Comparison of ENCODE assay signal across 8 cellular contexts in the genomic region with DNA sequence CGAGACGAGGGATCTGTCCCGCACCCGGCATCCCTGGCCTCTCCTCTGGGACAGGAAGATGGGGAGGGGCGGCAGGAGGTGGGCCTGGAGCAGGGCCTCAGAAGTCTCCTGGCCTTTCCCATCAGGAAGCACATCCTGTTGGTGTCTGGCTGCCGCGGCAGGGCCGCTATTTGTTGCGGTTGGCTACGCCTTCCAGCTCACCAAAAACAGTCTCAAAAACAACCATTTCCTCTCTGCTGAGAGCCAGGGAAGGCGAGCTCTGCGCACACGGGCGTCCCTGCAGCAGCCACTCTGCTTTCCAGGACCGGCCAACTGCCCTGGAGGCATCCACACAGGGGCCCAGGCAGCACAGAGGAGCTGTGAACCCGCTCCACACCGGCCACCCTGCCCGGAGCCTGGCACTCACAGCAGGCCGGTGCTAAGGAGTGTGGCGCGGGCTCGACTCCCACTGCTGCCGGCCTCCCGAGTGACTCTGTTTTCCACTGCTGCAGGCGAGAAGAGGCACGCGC.
A peak's percentile ranks its signal among the peaks of the same experiment; 100 is the strongest.
DNase-seq lines count a peak whose midpoint lies in the region; ATAC-seq and TF ChIP-seq lines count a peak whose summit lies in the region.

A gene (plus strand): TSS at position 224 of the 509 bp plus-strand sequence. CDS start 610 bp downstream, outside the sequence.

- H3K27me3 ChIP-seq in effector memory CD4-positive, alpha-beta T cell (replicated peaks; ENCODE audit: control insufficient read depth, insufficient read depth, low read length, poor library complexity, severe bottlenecking), result no peaks in the 10 kb centered on the region
- no peaks in the 10 kb centered on the region for H3K27me3 ChIP-seq in muscle layer of colon (ENCODE audit: control insufficient read depth in 1 of 2, insufficient read depth in 2 of 2, low read length in 2 of 2)

- H3K27ac Mint-ChIP-seq in T-helper 1 cell treated with Interleukin-12 subunit alpha and Interleukin-12 subunit beta and Interleukin-4 antibody, amounts not matched to agents 30 μg/mL and 1 μg/mL, for 36 hours, result peak within 1 kb of the TSS; percentile 75

- H3K9me3 ChIP-seq in effector memory CD4-positive, alpha-beta T cell (ENCODE audit: control insufficient read depth, low read length), result no peaks in the 10 kb centered on the region
- H3K9me3 ChIP-seq in muscle layer of colon (ENCODE audit: low read length), result no peaks in the 10 kb centered on the region

- H3K27ac ChIP-seq in effector memory CD4-positive, alpha-beta T cell (ENCODE audit: insufficient read depth, low read length, poor library complexity, severe bottlenecking), result peak within 1 kb of the TSS; percentile 67
- peak within 1 kb of the TSS; percentile 86 for H3K27ac ChIP-seq in muscle layer of colon (ENCODE audit: low read depth, low read length)

- peaks cover 20% of the 10 kb centered on the region for H3K36me3 ChIP-seq in effector memory CD4-positive, alpha-beta T cell (ENCODE audit: control insufficient read depth, insufficient read depth, low read length)
- H3K36me3 ChIP-seq in muscle layer of colon (ENCODE audit: insufficient read depth, low read length), result peaks cover 11% of the 10 kb centered on the region

- TF ChIP-seq CTCF in AG09319 (IDR thresholded peaks at IDR 0.05; ENCODE audit: low read depth, low read length), result no peak

- no peaks in the 10 kb centered on the region for H3K9me3 Mint-ChIP-seq in T-helper 1 cell treated with Interleukin-12 subunit alpha and Interleukin-12 subunit beta and Interleukin-4 antibody, amounts not matched to agents 30 μg/mL and 1 μg/mL, for 36 hours

- H3K4me3 ChIP-seq in effector memory CD4-positive, alpha-beta T cell (ENCODE audit: insufficient read depth, low read depth, low read length, poor library complexity, severe bottlenecking), result peak within 1 kb of the TSS; percentile 82
- peak within 1 kb of the TSS; percentile 29 to 47 for H3K4me3 ChIP-seq in muscle layer of colon (ENCODE audit: low read depth in 1 of 2, low read length in 2 of 2)

- peak within 1 kb of the TSS; percentile 100 for H3K4me3 Mint-ChIP-seq in T-helper 1 cell treated with Interleukin-12 subunit alpha and Interleukin-12 subunit beta and Interleukin-4 antibody, amounts not matched to agents 30 μg/mL and 1 μg/mL, for 36 hours

- no peak for ATAC-seq in GM21786 (IDR thresholded peaks at IDR 0.05; ENCODE audit: unreplicated experiment)

- peaks cover 40% of the 10 kb centered on the region for H3K4me1 ChIP-seq in effector memory CD4-positive, alpha-beta T cell (ENCODE audit: control insufficient read depth, insufficient read depth, low read length, poor library complexity, severe bottlenecking)
- peaks cover 51% of the 10 kb centered on the region for H3K4me1 ChIP-seq in muscle layer of colon (ENCODE audit: insufficient read depth, low read length)

- DNase-seq in AG09319 (ENCODE audit: extremely low read depth, low read depth) (peak; percentile 53), nucleus accumbens (lab: John Stamatoyannopoulos, UW) (no peak), D341Med (ENCODE audit: low spot score) (no peak), middle frontal gyrus (ENCODE audit: extremely low spot score, low spot score) (no peak)
- DNase-seq in effector memory CD4-positive, alpha-beta T cell, result no peak

- peak within 1 kb of the TSS; percentile 21 for H3K9ac ChIP-seq in muscle layer of colon (ENCODE audit: low read length)

- H3K36me3 Mint-ChIP-seq in T-helper 1 cell treated with Interleukin-12 subunit alpha and Interleukin-12 subunit beta and Interleukin-4 antibody, amounts not matched to agents 30 μg/mL and 1 μg/mL, for 36 hours (ENCODE audit: low read depth), result peaks cover 32% of the 10 kb centered on the region

- H3K4me1 Mint-ChIP-seq in T-helper 1 cell treated with Interleukin-12 subunit alpha and Interleukin-12 subunit beta and Interleukin-4 antibody, amounts not matched to agents 30 μg/mL and 1 μg/mL, for 36 hours (ENCODE audit: low read depth), result peaks cover 27% of the 10 kb centered on the region

- H3K27me3 Mint-ChIP-seq in T-helper 1 cell treated with Interleukin-12 subunit alpha and Interleukin-12 subunit beta and Interleukin-4 antibody, amounts not matched to agents 30 μg/mL and 1 μg/mL, for 36 hours (ENCODE audit: low read depth), result no peaks in the 10 kb centered on the region
